Comparison of ENCODE assay signal across 19 cellular contexts in the genomic region with DNA sequence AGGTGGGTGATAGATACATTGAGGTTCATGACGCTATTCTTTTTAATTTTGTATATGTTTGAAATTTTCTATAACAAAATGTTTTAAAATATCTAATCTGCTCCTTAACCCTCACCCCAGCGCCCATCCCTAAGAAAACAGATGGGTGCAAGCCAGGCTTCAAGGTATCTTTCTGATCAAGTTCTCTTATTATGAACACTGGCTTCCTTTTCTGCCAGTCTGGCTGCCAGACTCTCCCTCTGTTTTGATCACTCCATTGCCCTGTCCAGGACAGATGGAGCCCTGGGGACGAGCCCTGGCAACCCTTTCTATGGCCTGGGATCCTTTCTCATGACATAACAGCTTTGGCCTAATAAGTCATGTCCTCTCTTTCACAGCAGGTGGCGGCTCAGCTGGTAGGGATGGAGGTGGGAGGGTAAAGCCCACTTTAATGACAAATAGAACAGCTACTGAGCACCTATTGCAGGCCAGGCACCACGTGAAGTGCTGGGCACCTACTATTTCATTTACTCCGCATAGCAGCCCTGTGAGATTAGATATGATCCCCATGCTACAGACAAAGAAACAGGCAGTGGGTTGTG. TPM values are rescaled to one million over a fixed set of nuclear protein-coding genes. Genes with fewer than 3 reads are reported as not detected.
"Had no signal": no experiment of that assay in that cellular context is flagged by ENCODE, and none has a peak within 500 bp of the region (broad histone marks: within the 10 kb centered on the region; RNA-seq: fewer than 3 reads in every experiment).

No MANE protein-coding gene starts in this region.

- H3K36me3 Mint-ChIP-seq: activated naive CD4-positive, alpha-beta T cell treated with anti-CD3 and anti-CD28 coated beads, Interleukin-2, amount 50 U/mL, for 24 hours; naive B cell; neural progenitor cell; stimulated activated memory B cell treated with anti-CD40 and anti-IgM and Interleukin-4, amounts not matched to agents 10 μg/mL and 1 μg/mL and 100 μg/mL, for 72 hours had no signal

- DNase-seq: activated CD4-positive, alpha-beta T cell treated with anti-CD3 and anti-CD28 coated beads for 36 hours; activated CD4-positive, alpha-beta T cell treated with anti-CD3 and anti-CD28 coated beads, Interleukin-2, amount 50 U/mL, for 48 hours; activated gamma-delta T cell; cortex of kidney; heart left ventricle; left ventricle myocardium inferior; naive B cell; right cardiac atrium; stimulated activated CD4-positive, alpha-beta T cell treated with anti-CD3 and anti-CD28 coated beads, Interleukin-4, amount 100 ng/mL, for 4 hours; testis; upper lobe of left lung had no signal

- H3K9me3 ChIP-seq: ascending aorta, heart left ventricle, left ventricle myocardium inferior, prostate gland, testis, upper lobe of left lung had no signal

- H3K9me3 Mint-ChIP-seq: activated naive CD4-positive, alpha-beta T cell treated with anti-CD3 and anti-CD28 coated beads, Interleukin-2, amount 50 U/mL, for 24 hours; naive B cell; neural progenitor cell; stimulated activated memory B cell treated with anti-CD40 and anti-IgM and Interleukin-4, amounts not matched to agents 10 μg/mL and 1 μg/mL and 100 μg/mL, for 72 hours had no signal

- ATAC-seq: activated CD4-positive, alpha-beta T cell treated with anti-CD3 and anti-CD28 coated beads for 36 hours; right cardiac atrium; stimulated activated memory B cell treated with anti-CD40 and anti-IgM and Interleukin-4, amounts not matched to agents 10 μg/mL and 1 μg/mL and 100 μg/mL, for 72 hours had no signal

- H2AFZ ChIP-seq: neural progenitor cell had no signal

- H3K27me3 Mint-ChIP-seq: activated naive CD4-positive, alpha-beta T cell treated with anti-CD3 and anti-CD28 coated beads, Interleukin-2, amount 50 U/mL, for 24 hours had no signal

- H3K4me3 Mint-ChIP-seq: activated CD4-positive, alpha-beta T cell treated with anti-CD3 and anti-CD28 coated beads for 36 hours; activated naive CD4-positive, alpha-beta T cell treated with anti-CD3 and anti-CD28 coated beads, Interleukin-2, amount 50 U/mL, for 24 hours; naive B cell; neural progenitor cell; stimulated activated memory B cell treated with anti-CD40 and anti-IgM and Interleukin-4, amounts not matched to agents 10 μg/mL and 1 μg/mL and 100 μg/mL, for 72 hours had no signal

- H3K4me1 Mint-ChIP-seq: activated CD4-positive, alpha-beta T cell treated with anti-CD3 and anti-CD28 coated beads for 36 hours; activated naive CD4-positive, alpha-beta T cell treated with anti-CD3 and anti-CD28 coated beads, Interleukin-2, amount 50 U/mL, for 24 hours; naive B cell; stimulated activated memory B cell treated with anti-CD40 and anti-IgM and Interleukin-4, amounts not matched to agents 10 μg/mL and 1 μg/mL and 100 μg/mL, for 72 hours had no signal

- H3K27me3 ChIP-seq: ascending aorta, neural progenitor cell, testis, upper lobe of left lung had no signal

- H3K4me3 ChIP-seq: ascending aorta, heart left ventricle, left ventricle myocardium inferior, neural progenitor cell, prostate gland, testis, upper lobe of left lung had no signal

- H3K4me2 ChIP-seq: neural progenitor cell had no signal

- H3K4me1 ChIP-seq: ascending aorta, heart left ventricle, left ventricle myocardium inferior, prostate gland, testis had no signal

- H3K36me3 ChIP-seq: ascending aorta, heart left ventricle, left ventricle myocardium inferior, neural progenitor cell, prostate gland, upper lobe of left lung had no signal

- H3K9ac ChIP-seq: neural progenitor cell had no signal

- H3K27ac ChIP-seq: ascending aorta, heart left ventricle, left ventricle myocardium inferior, neural progenitor cell, prostate gland, testis, upper lobe of left lung had no signal

- H3K27ac Mint-ChIP-seq: activated CD4-positive, alpha-beta T cell treated with anti-CD3 and anti-CD28 coated beads for 36 hours; activated naive CD4-positive, alpha-beta T cell treated with anti-CD3 and anti-CD28 coated beads, Interleukin-2, amount 50 U/mL, for 24 hours; neural progenitor cell; stimulated activated memory B cell treated with anti-CD40 and anti-IgM and Interleukin-4, amounts not matched to agents 10 μg/mL and 1 μg/mL and 100 μg/mL, for 72 hours had no signal

RNA-seq across cellular contexts. Expression of gene DRD2, which starts 38.4 kb away (rescaled TPM):
- total RNA-seq: activated CD4-positive, alpha-beta T cell treated with anti-CD3 and anti-CD28 coated beads for 36 hours; ascending aorta; left ventricle myocardium inferior; right cardiac atrium; T-helper 2 cell treated with Interferon-gamma antibody and Interleukin-4, amounts not matched to agents 100 ng/mL and 5 ng/mL, for 36 hours had no signal

RNA-seq across cellular contexts. Expression of gene ANKK1, which starts 49.2 kb away (rescaled TPM):
- total RNA-seq: ascending aorta; frontal cortex; left ventricle myocardium inferior; osteoblast; T-helper 2 cell treated with Interferon-gamma antibody and Interleukin-4, amounts not matched to agents 100 ng/mL and 5 ng/mL, for 36 hours had no signal
